8 cellular contexts compared by ENCODE assay signal in genomic region chr6:24666097-24666615, GRCh38. TPM values are rescaled to one million over a fixed set of nuclear protein-coding genes. Genes with fewer than 3 reads are reported as not detected.
DNase-seq lines count a peak whose midpoint lies in the region; ATAC-seq, FAIRE-seq and TF ChIP-seq lines count a peak whose summit lies in the region.

No MANE protein-coding gene starts in this region.

- H3K4me3 ChIP-seq in SK-N-MC, result peak overlapping the region; percentile 97

- peak; percentile 55 for DNase-seq in AG20443 (ENCODE audit: low spot score)
- no peak for DNase-seq in SK-N-MC (ENCODE audit: low read depth, low spot score)
- DNase-seq in cerebellum (ENCODE audit: low spot score), result peak; percentile 68
- DNase-seq in stimulated activated CD8-positive, alpha-beta memory T cell treated with anti-CD3 and anti-CD28 coated beads, Interleukin-12 subunit alpha, Interleukin-12 subunit beta, amount 100 ng/mL, for 24 hours (ENCODE audit: extremely low read depth), result peak; percentile 5
- DNase-seq in GM12891 (ENCODE audit: insufficient read length, low spot score), result no peak

- H3K36me3 ChIP-seq in SK-N-MC (ENCODE audit: insufficient read depth, low read length), result peaks cover 34% of the 10 kb centered on the region

- FAIRE-seq in GM12891 (lab: Jason Lieb, UNC), result no peak

- H3K27me3 ChIP-seq in layer of hippocampus (ENCODE audit: control insufficient read depth, insufficient read depth, low read length), result no peaks in the 10 kb centered on the region

- H3K9ac ChIP-seq in SK-N-MC (ENCODE audit: insufficient read length), result peak overlapping the region; percentile 87

- ATAC-seq in GM18868 (IDR thresholded peaks at IDR 0.05; ENCODE audit: unreplicated experiment), result peak; percentile 43
- peak; percentile 38 for ATAC-seq in HG03103 (IDR thresholded peaks at IDR 0.05; ENCODE audit: low read depth, unreplicated experiment)

- no peaks in the 10 kb centered on the region for H3K9me3 ChIP-seq in SK-N-MC (ENCODE audit: low read depth, low read length)

- no peak for TF ChIP-seq POLR2A in GM12891 (IDR thresholded peaks at IDR 0.05; ENCODE audit: low read depth, low read length)

- H3K27ac ChIP-seq in SK-N-MC (no peak overlapping the region), layer of hippocampus (ENCODE audit: low read depth, low read length) (peak overlapping the region; percentile 79)

TF ChIP-seq in GM12891, 5 proteins besides CTCF, POLR2A, EP300 and RAD21:
- TF ChIP-seq PAX5 (IDR thresholded peaks at IDR 0.05; ENCODE audit: insufficient read depth, low read length, severe bottlenecking), result no peak
- no peak for TF ChIP-seq POU2F2 (IDR thresholded peaks at IDR 0.05; ENCODE audit: low read depth, low read length)
- no peak for TF ChIP-seq TAF1 (IDR thresholded peaks at IDR 0.05; ENCODE audit: low read depth, low read length)
- no peak; the same call in 1 of the 2 replicates for TF ChIP-seq POLR2AphosphoS5 (IDR thresholded peaks at IDR 0.05; ENCODE audit: low read depth, low read length)
- TF ChIP-seq SPI1 (IDR thresholded peaks at IDR 0.05; ENCODE audit: low read depth, low read length), result no peak

RNA-seq across cellular contexts. Expression of gene TDP2, which starts 0.5 kb away (rescaled TPM):
- total RNA-seq in cerebellum, result 22.1 TPM
- 35.0 TPM for polyA plus RNA-seq in GM12891 (2012; ENCODE audit: low read depth, missing spikeins)

RNA-seq across cellular contexts. Expression of gene ACOT13, which starts 0.7 kb away (rescaled TPM):
- total RNA-seq in cerebellum, result 6.4 TPM
- polyA plus RNA-seq in GM12891 (2012; ENCODE audit: low read depth, missing spikeins), result 23.6 TPM

RNA-seq across cellular contexts. Expression of gene KIAA0319, which starts 20.2 kb away (rescaled TPM):
- 13.0 TPM for total RNA-seq in cerebellum
- 0.01 TPM for polyA plus RNA-seq in GM12891 (2012; ENCODE audit: low read depth, missing spikeins)

RNA-seq across cellular contexts. Expression of gene C6orf62, which starts 52.8 kb away (rescaled TPM):
- 85.3 TPM for total RNA-seq in cerebellum
- polyA plus RNA-seq in GM12891 (2012; ENCODE audit: low read depth, missing spikeins), result 51.0 TPM

Comparison
In these comparisons a context has a peak if more than half of its experiments do, and no peak if none do; other contexts are left out.
1. DNase-seq: peak in AG20443 (single experiment), cerebellum (single experiment) and stimulated activated CD8-positive, alpha-beta memory T cell treated with anti-CD3 and anti-CD28 coated beads, Interleukin-12 subunit alpha, Interleukin-12 subunit beta, amount 100 ng/mL, for 24 hours (single experiment); none in SK-N-MC (single experiment) and GM12891 (single experiment).